ENCODE assay signal across 1 cellular context in genomic region chr7:139181404-139181803, GRCh38.
TF ChIP-seq lines count a peak whose summit lies in the region.

No MANE protein-coding gene starts in this region.

TF ChIP-seq in H1, 55 proteins besides CTCF, POLR2A, EP300 and RAD21:
- TF ChIP-seq CHD1 (IDR thresholded peaks at IDR 0.05; ENCODE audit: low read depth, low read length), result no peak
- TF ChIP-seq KDM5A (IDR thresholded peaks at IDR 0.05; ENCODE audit: low read length), result no peak
- no peak for TF ChIP-seq PHF8 (conservative IDR thresholded peaks at IDR 0.05; ENCODE audit: low read depth, low read length)
- no peak for TF ChIP-seq SIN3A (conservative IDR thresholded peaks at IDR 0.05 in 1 of 2, IDR thresholded peaks at IDR 0.05 in 1 of 2; ENCODE audit: low read depth in 1 of 2, low read length in 2 of 2)
- TF ChIP-seq EGR1 (IDR thresholded peaks at IDR 0.05; ENCODE audit: borderline replicate concordance, low read depth, low read length), result no peak
- TF ChIP-seq SAP30 (IDR thresholded peaks at IDR 0.05; ENCODE audit: insufficient read depth, insufficient replicate concordance, low read length), result no peak
- TF ChIP-seq NANOG (IDR thresholded peaks at IDR 0.05; ENCODE audit: insufficient read depth, low read depth, low read length, poor library complexity, severe bottlenecking), result no peak
- TF ChIP-seq CTBP2 (IDR thresholded peaks at IDR 0.05; ENCODE audit: borderline replicate concordance, insufficient read depth, insufficient read length, low read length), result no peak
- no peak for TF ChIP-seq SP4 (IDR thresholded peaks at IDR 0.05; ENCODE audit: low read length)
- no peak for TF ChIP-seq SRF (IDR thresholded peaks at IDR 0.05; ENCODE audit: low read depth, low read length)
- TF ChIP-seq BACH1 (IDR thresholded peaks at IDR 0.05; ENCODE audit: low read length), result no peak
- no peak for TF ChIP-seq ASH2L (IDR thresholded peaks at IDR 0.05; ENCODE audit: low read length)
- TF ChIP-seq ZNF274 (IDR thresholded peaks at IDR 0.05; ENCODE audit: borderline replicate concordance, extremely low read depth, low read length), result no peak
- TF ChIP-seq SIX5 (IDR thresholded peaks at IDR 0.05; ENCODE audit: low read depth, low read length), result no peak
- TF ChIP-seq SP1 (IDR thresholded peaks at IDR 0.05; ENCODE audit: low read depth, low read length), result no peak
- no peak for TF ChIP-seq RBBP5 (IDR thresholded peaks at IDR 0.05; ENCODE audit: borderline replicate concordance, low read depth, low read length)
TF ChIP-seq in H1: peak in this region for 0.
